1 cellular context compared by ENCODE assay signal in the genomic region with DNA sequence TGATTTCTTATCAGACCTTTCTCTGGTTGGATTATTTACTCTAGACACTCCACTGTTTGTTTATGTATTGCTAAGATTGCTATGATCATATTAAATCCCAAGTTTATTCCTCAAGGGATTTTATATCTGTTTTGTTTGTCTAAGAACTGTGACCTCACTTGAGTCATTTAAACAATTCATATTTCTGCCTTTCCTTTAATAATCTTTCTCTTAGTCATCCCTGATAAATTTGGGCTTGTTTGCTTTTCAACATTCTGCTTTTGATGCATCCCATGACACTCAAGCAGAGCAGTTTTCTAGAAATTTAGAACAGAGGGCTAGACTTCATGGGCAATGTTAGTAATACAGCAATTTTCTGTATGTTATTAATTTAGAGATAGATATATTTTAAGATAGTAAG.
TF ChIP-seq lines count a peak whose summit lies in the region.

No MANE protein-coding gene starts in this region.

TF ChIP-seq in SK-N-SH, 30 proteins besides CTCF, POLR2A, EP300 and RAD21 (continued from another document):
- TF ChIP-seq, protein P1, sequence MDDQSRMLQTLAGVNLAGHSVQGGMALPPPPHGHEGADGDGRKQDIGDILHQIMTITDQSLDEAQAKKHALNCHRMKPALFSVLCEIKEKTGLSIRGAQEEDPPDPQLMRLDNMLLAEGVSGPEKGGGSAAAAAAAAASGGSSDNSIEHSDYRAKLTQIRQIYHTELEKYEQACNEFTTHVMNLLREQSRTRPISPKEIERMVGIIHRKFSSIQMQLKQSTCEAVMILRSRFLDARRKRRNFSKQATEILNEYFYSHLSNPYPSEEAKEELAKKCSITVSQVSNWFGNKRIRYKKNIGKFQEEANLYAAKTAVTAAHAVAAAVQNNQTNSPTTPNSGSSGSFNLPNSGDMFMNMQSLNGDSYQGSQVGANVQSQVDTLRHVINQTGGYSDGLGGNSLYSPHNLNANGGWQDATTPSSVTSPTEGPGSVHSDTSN (IDR thresholded peaks at IDR 0.05): peak; percentile 35; the same call in 1 of the 2 replicates
- TF ChIP-seq FOXM1 (IDR thresholded peaks at IDR 0.05; ENCODE audit: low read depth): no peak
